Comparison of ENCODE assay signal across 15 cellular contexts in genomic region chr2:168686485-168687191, GRCh38.
DNase-seq lines count a peak whose midpoint lies in the region; ATAC-seq, FAIRE-seq and TF ChIP-seq lines count a peak whose summit lies in the region.
"Had no signal": no experiment of that assay in that cellular context is flagged by ENCODE, and none has a peak within 500 bp of the region (broad histone marks: within the 10 kb centered on the region; RNA-seq: fewer than 3 reads in every experiment).

No MANE protein-coding gene starts in this region.

- ATAC-seq in K562, result no peak
- no peak for ATAC-seq in HG03135 (IDR thresholded peaks at IDR 0.05; ENCODE audit: unreplicated experiment)
- ATAC-seq: HepG2 had no signal

- no peak overlapping the region for H3K9ac ChIP-seq in K562 (ENCODE audit: insufficient read depth in 1 of 2, low read depth in 2 of 2, low read length in 2 of 2)

- CTCF ChIA-PET in K562 (lab: Yijun Ruan, JAX; ENCODE audit: low intra/inter-chr PET ratio), result interaction anchor here (0.6 kb wide), 1 partner anchor 56 kb away, joined by 4 read pairs; no protein-coding TSS in a partner anchor

- no peak overlapping the region for H3K4me2 ChIP-seq in K562 (ENCODE audit: insufficient read depth, low read length)

- H3K27ac ChIP-seq in K562 (ENCODE audit: extremely low read depth, low read depth, low read length), result peak overlapping the region; percentile 7; the same call in 1 of the 3 replicates
- H3K27ac ChIP-seq: breast epithelium had no signal

- H3K36me3 Mint-ChIP-seq in activated CD4-positive, alpha-beta T cell treated with anti-CD3 and anti-CD28 coated beads, Interleukin-2, amount 10 ng/mL, durations not matched to agents 24 days and 14 days (ENCODE audit: low read depth), result peaks cover 7% of the 10 kb centered on the region

- H3K9me3 ChIP-seq in K562 (replicated peaks; ENCODE audit: control insufficient read depth, insufficient read depth, low read depth, low read length), result no peaks in the 10 kb centered on the region
- H3K9me3 ChIP-seq: breast epithelium had no signal

- H3K27me3 Mint-ChIP-seq in activated CD4-positive, alpha-beta T cell treated with anti-CD3 and anti-CD28 coated beads, Interleukin-2, amount 10 ng/mL, durations not matched to agents 24 days and 14 days, result no peaks in the 10 kb centered on the region

- DNase-seq in A172 (ENCODE audit: low spot score) (peak; percentile 46), HS-5 (ENCODE audit: low read depth) (peak; percentile 15), K562 (ENCODE audit: extremely low read depth in 1 of 4, low spot score in 3 of 4) (no peak), glomerular visceral epithelial cell (ENCODE audit: extremely low spot score) (peak; percentile 22), SKM-1 treated with dmso at 0.1 percent for 144 hours (lab: John Stamatoyannopoulos, UW; ENCODE audit: unreplicated experiment) (no peak), NCI-H748 treated with DMSO at 0.1 percent for 48 hours (lab: John Stamatoyannopoulos, UW) (no peak)
- DNase-seq in activated CD4-positive, alpha-beta T cell treated with anti-CD3 and anti-CD28 coated beads, Interleukin-2, amount 10 ng/mL, durations not matched to agents 24 days and 14 days, result no peak
- DNase-seq: activated CD4-positive, alpha-beta T cell treated with anti-CD3 and anti-CD28 coated beads, Interleukin-2, amount 50 U/mL, for 1 hour; activated T-cell treated with anti-CD3 and anti-CD28 coated beads, Interleukin-2, amount 50 U/mL, for 1 hour; NCI-H2081 treated with DMSO at 0.1 percent for 48 hours had no signal

- 60% methylated on average over 4 of the region's 4 CpGs for WGBS in K562 (ENCODE audit: insufficient coverage, low coverage, missing lambda C conversion rate)

- TF ChIP-seq RAD21 in K562 (CRISPR knock-in tag; conservative IDR thresholded peaks at IDR 0.05 in 1 of 2, IDR thresholded peaks at IDR 0.05 in 1 of 2), result no peak

- no peaks in the 10 kb centered on the region for H3K9me3 Mint-ChIP-seq in activated CD4-positive, alpha-beta T cell treated with anti-CD3 and anti-CD28 coated beads, Interleukin-2, amount 10 ng/mL, durations not matched to agents 24 days and 14 days
- H3K9me3 Mint-ChIP-seq: immature natural killer cell, nephron had no signal

- H3K4me3 ChIP-seq in K562, result no peak overlapping the region
- H3K4me3 ChIP-seq: breast epithelium had no signal

- TF ChIP-seq EP300 in K562 (IDR thresholded peaks at IDR 0.05; ENCODE audit: low read length), result no peak

- BruUV-seq in K562 (replicated peaks; lab: Mats Ljungman, UMichigan), result no TSS peak

- no peaks in the 10 kb centered on the region for H3K79me2 ChIP-seq in K562 (ENCODE audit: control insufficient read depth, insufficient read depth, low read length)

- intact Hi-C loops in K562 (cut with micrococcal nuclease), result loop anchor here (2.0 to 5.0 kb wide), 2 partner anchors 194 to 340 kb away; no protein-coding TSS in a partner anchor
- intact Hi-C loops in activated CD4-positive, alpha-beta T cell treated with anti-CD3 and anti-CD28 coated beads, Interleukin-2, amount 10 ng/mL, durations not matched to agents 24 days and 14 days (cut with micrococcal nuclease), result loop anchor here (2.0 kb wide), 1 partner anchor 340 kb away; no protein-coding TSS in a partner anchor

- peaks cover 3% of the 10 kb centered on the region for H3K4me1 Mint-ChIP-seq in activated CD4-positive, alpha-beta T cell treated with anti-CD3 and anti-CD28 coated beads, Interleukin-2, amount 10 ng/mL, durations not matched to agents 24 days and 14 days

- no peaks in the 10 kb centered on the region for H3K27me3 ChIP-seq in K562 (ENCODE audit: control insufficient read depth in 2 of 2, insufficient read depth in 2 of 2, low read length in 2 of 2)
- H3K27me3 ChIP-seq: breast epithelium had no signal

- POLR2A ChIA-PET in K562 (lab: Yijun Ruan, JAX), result interaction anchor here (1.1 to 2.2 kb wide), 4 partner anchors 11 to 15 kb away, joined by 3 to 8 read pairs (median 4); no protein-coding TSS in a partner anchor

- H3K9me1 ChIP-seq in K562 (ENCODE audit: control insufficient read depth, insufficient read depth, low read length), result no peaks in the 10 kb centered on the region

- no peak for TF ChIP-seq POLR2A in K562 (conservative IDR thresholded peaks at IDR 0.05)

- H3K4me1 ChIP-seq in K562 (replicated peaks in 1 of 2; ENCODE audit: control insufficient read depth in 2 of 2, insufficient read depth in 2 of 2, low read length in 2 of 2), result peaks cover 3 to 17% of the 10 kb centered on the region in 2 experiments; a peak in 4 of 5 replicates
- H3K4me1 ChIP-seq: breast epithelium had no signal

- in situ Hi-C loops in K562 (cut with MboI), result no loop called here

- no peak overlapping the region for H3K4me3 Mint-ChIP-seq in activated CD4-positive, alpha-beta T cell treated with anti-CD3 and anti-CD28 coated beads, Interleukin-2, amount 10 ng/mL, durations not matched to agents 24 days and 14 days
- H3K4me3 Mint-ChIP-seq: immature natural killer cell, nephron had no signal

- FAIRE-seq in K562 (lab: Jason Lieb, UNC), result no peak
- FAIRE-seq: HepG2 had no signal

- H2AFZ ChIP-seq in K562 (ENCODE audit: low read depth, low read length), result 0 out of 2 replicates have a peak overlapping the region, but pooled peaks have one; percentile 3

- no peak for TF ChIP-seq CTCF in K562 (IDR thresholded peaks at IDR 0.05 in 2 of 3, conservative IDR thresholded peaks at IDR 0.05 in 1 of 3; ENCODE audit: insufficient read depth in 2 of 3, low read depth in 1 of 3, low read length in 3 of 3)

- 0 out of 3 replicates have a peak, but pooled peaks cover 5% of the 10 kb centered on the region for H3K36me3 ChIP-seq in K562 (ENCODE audit: control insufficient read depth, insufficient read depth, low read length)
- H3K36me3 ChIP-seq: breast epithelium had no signal

- no peak overlapping the region for H3K27ac Mint-ChIP-seq in activated CD4-positive, alpha-beta T cell treated with anti-CD3 and anti-CD28 coated beads, Interleukin-2, amount 10 ng/mL, durations not matched to agents 24 days and 14 days
- H3K27ac Mint-ChIP-seq: nephron had no signal

- H4K20me1 ChIP-seq in K562 (replicated peaks; ENCODE audit: control insufficient read depth, insufficient read depth, low read length), result no peaks in the 10 kb centered on the region

TF ChIP-seq in K562, 482 proteins besides CTCF, POLR2A, EP300 and RAD21 (continues in another document):
- no peak for TF ChIP-seq KHSRP (IDR thresholded peaks at IDR 0.05)
- no peak for TF ChIP-seq CREM (IDR thresholded peaks at IDR 0.05; ENCODE audit: low read depth)
- TF ChIP-seq MAZ (CRISPR knock-in tag; conservative IDR thresholded peaks at IDR 0.05 in 1 of 2, IDR thresholded peaks at IDR 0.05 in 1 of 2), result no peak
- 0 out of 2 replicates have a peak, but pooled peaks have one; percentile 6 for TF ChIP-seq MBD1 (CRISPR knock-in tag; IDR thresholded peaks at IDR 0.05)
- TF ChIP-seq CREB5 (CRISPR knock-in tag; IDR thresholded peaks at IDR 0.05), result no peak
- no peak for TF ChIP-seq CEBPG (CRISPR knock-in tag; IDR thresholded peaks at IDR 0.05)
- no peak for TF ChIP-seq CEBPG (tag; conservative IDR thresholded peaks at IDR 0.05 in 1 of 2, IDR thresholded peaks at IDR 0.05 in 1 of 2)
- no peak for TF ChIP-seq ZBTB11 (CRISPR knock-in tag; IDR thresholded peaks at IDR 0.05)

Comparison
In these comparisons a context has a peak if more than half of its experiments do, and no peak if none do; other contexts are left out.
1. DNase-seq: peak in A172 (single experiment), HS-5 (single experiment) and glomerular visceral epithelial cell (single experiment); none in K562 (0 of 4), SKM-1 treated with dmso at 0.1 percent for 144 hours (single experiment), activated CD4-positive, alpha-beta T cell treated with anti-CD3 and anti-CD28 coated beads, Interleukin-2, amount 10 ng/mL, durations not matched to agents 24 days and 14 days (single experiment) and NCI-H748 treated with DMSO at 0.1 percent for 48 hours (single experiment).